ENCODE assay signal across 10 cellular contexts in the genomic region with DNA sequence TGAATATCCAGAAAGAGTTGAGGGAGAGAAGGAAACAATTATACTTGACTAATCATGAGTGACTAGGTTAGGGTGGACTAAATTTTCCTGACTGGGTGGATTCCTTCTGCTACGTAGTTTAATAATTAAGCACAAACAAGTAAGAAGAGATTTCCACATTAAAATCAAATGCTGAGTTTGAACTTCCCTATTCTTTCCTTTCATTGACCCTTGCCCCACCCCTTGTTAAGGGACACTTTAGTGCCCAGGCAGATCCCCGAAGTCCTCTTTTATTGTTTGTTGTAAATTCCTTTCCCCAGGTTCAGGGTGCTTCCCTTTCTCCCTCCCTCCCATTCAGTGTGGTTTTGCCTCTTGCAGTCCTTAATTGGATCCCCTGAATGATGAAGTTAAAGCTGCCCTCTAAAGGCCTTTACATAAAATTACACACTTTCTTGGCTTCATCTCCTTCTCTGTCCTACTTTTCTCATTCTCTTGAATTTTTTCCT. TPM values are rescaled to one million over a fixed set of nuclear protein-coding genes. Genes with fewer than 3 reads are reported as not detected.
A peak's percentile ranks its signal among the peaks of the same experiment; 100 is the strongest.
DNase-seq lines count a peak whose midpoint lies in the region; ATAC-seq and TF ChIP-seq lines count a peak whose summit lies in the region.
"Had no signal": no experiment of that assay in that cellular context is flagged by ENCODE, and none has a peak within 500 bp of the region (broad histone marks: within the 10 kb centered on the region; RNA-seq: fewer than 3 reads in every experiment).

No MANE protein-coding gene starts in this region.

- no peaks in the 10 kb centered on the region for H3K4me1 ChIP-seq in PC-3 (ENCODE audit: insufficient read depth, low read length)
- H3K4me1 ChIP-seq in hepatocyte (ENCODE audit: insufficient read depth): no peaks in the 10 kb centered on the region

- H3K4me2 ChIP-seq in PC-3 (ENCODE audit: low read length) (no peak overlapping the region), hepatocyte (no peak overlapping the region)

- 17% methylated on average over 2 of the region's 2 CpGs for WGBS in hepatocyte (ENCODE audit: low lambda C conversion rate, missing lambda C conversion rate)

- intact Hi-C loops in PC-3 (cut with micrococcal nuclease): loop anchor here (1.0 to 5.0 kb wide), 2 partner anchors 44 to 118 kb away; no protein-coding TSS in a partner anchor

- H3K27me3 ChIP-seq in PC-3 (ENCODE audit: low read length) (no peaks in the 10 kb centered on the region), hepatocyte (no peaks in the 10 kb centered on the region)
- H3K27me3 ChIP-seq: neutrophil had no signal

- BruUV-seq in PC-3 (replicated peaks; lab: Mats Ljungman, UMichigan): no TSS peak

- POLR2A ChIA-PET in PC-3 (lab: Charles Lee; ENCODE audit: unreplicated experiment): no interaction called here

- H3F3A ChIP-seq in PC-3 (ENCODE audit: low read length, unreplicated experiment): no peaks in the 10 kb centered on the region

- H3K9me3 ChIP-seq in PC-3 (ENCODE audit: low read length) (no peaks in the 10 kb centered on the region), hepatocyte (ENCODE audit: low read depth) (no peaks in the 10 kb centered on the region)
- H3K9me3 ChIP-seq: neutrophil had no signal

- H3K36me3 ChIP-seq in PC-3 (ENCODE audit: low read depth, low read length) (no peaks in the 10 kb centered on the region), hepatocyte (replicated peaks; ENCODE audit: insufficient read depth, low read depth) (no peaks in the 10 kb centered on the region)
- H3K36me3 ChIP-seq: neutrophil had no signal

- no peaks in the 10 kb centered on the region for H4K20me1 ChIP-seq in PC-3 (ENCODE audit: low read length)
- H4K20me1 ChIP-seq in hepatocyte (ENCODE audit: insufficient read depth, poor library complexity, severe bottlenecking): no peaks in the 10 kb centered on the region

- H3K79me2 ChIP-seq in PC-3 (ENCODE audit: low read length): no peaks in the 10 kb centered on the region
- no peaks in the 10 kb centered on the region for H3K79me2 ChIP-seq in hepatocyte

- H2AFZ ChIP-seq in PC-3 (ENCODE audit: low read length): no peak overlapping the region
- peak overlapping the region; percentile 16 for H2AFZ ChIP-seq in hepatocyte

- H3K9ac ChIP-seq in PC-3 (ENCODE audit: low read length): no peak overlapping the region

- DNase-seq in GM13976 (ENCODE audit: low spot score): peak; percentile 36
- peak; percentile 51 for DNase-seq in PC-3
- DNase-seq in hepatocyte (ENCODE audit: low spot score): peak; percentile 57
- no peak for DNase-seq in activated CD8-positive, alpha-beta memory T cell treated with anti-CD3 and anti-CD28 coated beads, Interleukin-2, amount 50 U/mL, for 48 hours

- H3K27ac ChIP-seq in 22Rv1 (no peak overlapping the region), PC-3 (ENCODE audit: low read length) (no peak overlapping the region), hepatocyte (peak overlapping the region; percentile 49)
- H3K27ac ChIP-seq: neutrophil had no signal

- H3K4me3 ChIP-seq in PC-3 (ENCODE audit: low read length): no peak overlapping the region
- no peak overlapping the region for H3K4me3 ChIP-seq in hepatocyte

- TF ChIP-seq CTCF in 22Rv1 (IDR thresholded peaks at IDR 0.05) (peak; percentile 79), GM13976 (IDR thresholded peaks at IDR 0.05; ENCODE audit: borderline replicate concordance, control extremely low read depth, extremely low read depth, insufficient read depth, missing control alignments) (no peak), PC-3 (conservative IDR thresholded peaks at IDR 0.05; ENCODE audit: low read depth, low read length) (peak; percentile 65), hepatocyte (IDR thresholded peaks at IDR 0.05; ENCODE audit: poor library complexity) (peak; percentile 32)

- in situ Hi-C loops in GM13976 (cut with MboI; ENCODE audit: low sequenced_read_pairs, unreplicated experiment): no loop called here

- CTCF ChIA-PET in PC-3 (lab: Charles Lee): interaction anchor here (0.6 kb wide), 1 partner anchor 109 kb away, joined by 4 read pairs; no protein-coding TSS in a partner anchor

- ATAC-seq in PC-3: peak; percentile 80
- no peak for ATAC-seq in GM21390 (IDR thresholded peaks at IDR 0.05; ENCODE audit: unreplicated experiment)
- ATAC-seq in HG02981 (IDR thresholded peaks at IDR 0.05; ENCODE audit: unreplicated experiment): no peak
- ATAC-seq in HG02642 (IDR thresholded peaks at IDR 0.05; ENCODE audit: poor library complexity, unreplicated experiment): no peak

- H3K9me2 ChIP-seq in PC-3 (replicated peaks; ENCODE audit: low read length): no peaks in the 10 kb centered on the region
- H3K9me2 ChIP-seq in hepatocyte (replicated peaks; ENCODE audit: insufficient read depth): no peaks in the 10 kb centered on the region

RNA-seq across cellular contexts. Expression of a gene that starts 8.8 kb away (rescaled TPM):
- not detected in 2 replicates for total RNA-seq in PC-3 (2014; rRNA removed)
- total RNA-seq in hepatocyte: 0.28 TPM in 1 of 2 replicates, not detected in the other
- polyA plus RNA-seq in hepatocyte: not detected in 2 replicates
- total RNA-seq: activated CD8-positive, alpha-beta memory T cell treated with anti-CD3 and anti-CD28 coated beads for 36 hours had no signal
